26 cellular contexts compared by ENCODE assay signal in genomic region chr5:42462089-42462488, GRCh38. TPM values are rescaled to one million over a fixed set of nuclear protein-coding genes. Genes with fewer than 3 reads are reported as not detected.
"Had no signal": no experiment of that assay in that cellular context is flagged by ENCODE, and none has a peak within 500 bp of the region (broad histone marks: within the 10 kb centered on the region; RNA-seq: fewer than 3 reads in every experiment).

No MANE protein-coding gene starts in this region.

- H3K9me3 ChIP-seq: ascending aorta, breast epithelium, colonic mucosa, esophagus squamous epithelium had no signal

- H3K27ac ChIP-seq: ascending aorta, breast epithelium, cardiac muscle cell, colonic mucosa, epithelial cell of prostate, esophagus squamous epithelium had no signal

- H3K4me1 ChIP-seq: ascending aorta, breast epithelium, colonic mucosa, esophagus squamous epithelium had no signal

- H3K27me3 ChIP-seq: ascending aorta, breast epithelium, cardiac muscle cell, colonic mucosa, esophagus squamous epithelium had no signal

- ATAC-seq: activated naive CD4-positive, alpha-beta T cell treated with anti-CD3 and anti-CD28 coated beads, Interleukin-2, amount 50 U/mL, for 72 hours; activated T-cell treated with anti-CD3 and anti-CD28 coated beads, Interleukin-2, amount 50 U/mL, for 72 hours; WTC11 had no signal

- H3K36me3 ChIP-seq: ascending aorta, breast epithelium, cardiac muscle cell, colonic mucosa, esophagus squamous epithelium had no signal

- H3K4me3 ChIP-seq: ascending aorta, breast epithelium, cardiac muscle cell, colonic mucosa, esophagus squamous epithelium had no signal

- DNase-seq: activated CD4-positive, alpha-beta memory T cell treated with anti-CD3 and anti-CD28 coated beads, Interleukin-2, amount 10 ng/mL, durations not matched to agents 7 days and 5 days; activated CD4-positive, alpha-beta T cell treated with anti-CD3 and anti-CD28 coated beads for 1 hour; activated CD4-positive, alpha-beta T cell treated with anti-CD3 and anti-CD28 coated beads for 4 hours; activated CD4-positive, alpha-beta T cell treated with anti-CD3 and anti-CD28 coated beads, Interleukin-2, amount 10 ng/mL, durations not matched to agents 7 days and 5 days; activated CD4-positive, alpha-beta T cell treated with anti-CD3 and anti-CD28 coated beads, Interleukin-2, amount 50 U/mL, for 4 hours; activated CD8-positive, alpha-beta memory T cell treated with anti-CD3 and anti-CD28 coated beads, Interleukin-2, amount 50 U/mL, for 48 hours; activated gamma-delta T cell; activated naive CD4-positive, alpha-beta T cell; activated naive CD4-positive, alpha-beta T cell treated with anti-CD3 and anti-CD28 coated beads, Interleukin-2, amount 10 ng/mL, durations not matched to agents 7 days and 5 days; activated naive CD8-positive, alpha-beta T cell treated with anti-CD3 and anti-CD28 coated beads, Interleukin-2, amount 10 ng/mL, durations not matched to agents 7 days and 5 days; activated T-cell treated with anti-CD3 and anti-CD28 coated beads for 4 hours; activated T-cell treated with anti-CD3 and anti-CD28 coated beads, Interleukin-2, amount 50 U/mL, for 24 hours; activated T-cell treated with anti-CD3 and anti-CD28 coated beads, Interleukin-2, amount 50 U/mL, for 72 hours; central memory CD4-positive, alpha-beta T cell; cerebellar nuclear complex; colonic mucosa; effector CD8-positive, alpha-beta T cell; esophagus squamous epithelium; T-helper 2 cell had no signal

RNA-seq across cellular contexts. Expression of gene GHR, which starts 38.9 kb away (rescaled TPM):
- total RNA-seq: activated CD4-positive, alpha-beta memory T cell treated with anti-CD3 and anti-CD28 coated beads, Interleukin-2, amount 10 ng/mL, durations not matched to agents 7 days and 5 days; activated CD4-positive, alpha-beta T cell treated with anti-CD3 and anti-CD28 coated beads, Interleukin-2, amount 10 ng/mL, durations not matched to agents 7 days and 5 days; activated naive CD4-positive, alpha-beta T cell treated with anti-CD3 and anti-CD28 coated beads, Interleukin-2, amount 50 U/mL, for 72 hours; activated naive CD8-positive, alpha-beta T cell treated with anti-CD3 and anti-CD28 coated beads, Interleukin-2, amount 10 ng/mL, durations not matched to agents 7 days and 5 days; activated T-cell treated with anti-CD3 and anti-CD28 coated beads, Interleukin-2, amount 50 U/mL, for 72 hours; T-helper 1 cell treated with Interleukin-12 subunit alpha and Interleukin-12 subunit beta and Interleukin-4 antibody, amounts not matched to agents 30 ng/mL and 1 ng/mL, for 36 hours had no signal
